ENCODE assay signal across 20 cellular contexts in genomic region chr17:57586099-57586702, GRCh38.
DNase-seq lines count a peak whose midpoint lies in the region; TF ChIP-seq lines count a peak whose summit lies in the region.
"Had no signal": no experiment of that assay in that cellular context is flagged by ENCODE, and none has a peak within 500 bp of the region (broad histone marks: within the 10 kb centered on the region; RNA-seq: fewer than 3 reads in every experiment).

No MANE protein-coding gene starts in this region.

- DNase-seq in A673 (ENCODE audit: low spot score) (peak; percentile 37), NCI-H2171 treated with DMSO at 0.1 percent for 48 hours (lab: John Stamatoyannopoulos, UW) (peak; percentile 72), coronary artery (ENCODE audit: low spot score) (no peak), mesendoderm (no peak), kidney tubule cell (ENCODE audit: low spot score) (no peak), HAP-1 (ENCODE audit: low spot score in 2 of 2) (no peak)
- DNase-seq: activated CD4-positive, alpha-beta T cell treated with anti-CD3 and anti-CD28 coated beads for 36 hours; activated CD8-positive, alpha-beta memory T cell treated with anti-CD3 and anti-CD28 coated beads, Interleukin-2, amount 50 U/mL, for 48 hours; activated naive CD8-positive, alpha-beta T cell treated with anti-CD3 and anti-CD28 coated beads for 36 hours; dermis blood vessel endothelial cell; erythroblast; IMR-90; lower lobe of right lung; OCI-M1; SJCRH30; T-helper 9 cell had no signal

- H3K4me1 ChIP-seq in A673 (ENCODE audit: insufficient read depth, low read length, poor library complexity, severe bottlenecking) (no peaks in the 10 kb centered on the region), mesendoderm (ENCODE audit: control insufficient read depth, low read depth, low read length) (peaks cover 3% of the 10 kb centered on the region), HAP-1 (no peaks in the 10 kb centered on the region)
- H3K4me1 ChIP-seq: breast epithelium, lower lobe of right lung, tibial nerve had no signal

- TF ChIP-seq CTCF in 22Rv1 (IDR thresholded peaks at IDR 0.05) (no peak), A673 (conservative IDR thresholded peaks at IDR 0.05; ENCODE audit: low read depth, low read length) (no peak), coronary artery (IDR thresholded peaks at IDR 0.05) (no peak)

- H3K18ac ChIP-seq in mesendoderm (ENCODE audit: low read length): no peak overlapping the region

- no peak overlapping the region for H2BK5ac ChIP-seq in mesendoderm (ENCODE audit: low read length)

- H2BK15ac ChIP-seq in mesendoderm (replicated peaks; ENCODE audit: low read depth): no peak overlapping the region

- H4K5ac ChIP-seq in mesendoderm (ENCODE audit: low read length): no peak overlapping the region

- CTCF ChIA-PET in A673 (lab: Charles Lee): interaction anchor here (1.1 kb wide), 1 partner anchor 12 kb away, joined by 3 read pairs; no protein-coding TSS in a partner anchor

- intact Hi-C loops in A673 (cut with micrococcal nuclease; ENCODE audit: unreplicated experiment): no loop called here

- in situ Hi-C loops in HAP-1 (cut with MboI; ENCODE audit: low sequenced_read_pairs): no loop called here

- H3K27ac ChIP-seq in 22Rv1 (peak overlapping the region; percentile 37), A673 (ENCODE audit: low read depth, low read length, poor library complexity, severe bottlenecking) (no peak overlapping the region), coronary artery (peak overlapping the region in 1 of 2 donors; percentile 33), mesendoderm (ENCODE audit: low read depth, low read length) (no peak overlapping the region)
- H3K27ac ChIP-seq: BLaER1 treated with 17β-estradiol and CSF1 and Interleukin-3, amounts not matched to agents 10 nM and 100 nM; breast epithelium; lower lobe of right lung; SJCRH30; tibial nerve had no signal

- H3K9me3 ChIP-seq in A673 (ENCODE audit: low read depth, low read length, poor library complexity, severe bottlenecking): no peaks in the 10 kb centered on the region
- no peaks in the 10 kb centered on the region for H3K9me3 ChIP-seq in HAP-1
- H3K9me3 ChIP-seq: BLaER1 treated with 17β-estradiol and CSF1 and Interleukin-3, amounts not matched to agents 10 nM and 100 nM; breast epithelium; lower lobe of right lung; SJCRH30; tibial nerve had no signal

- H3K4me3 ChIP-seq in A673 (ENCODE audit: low read depth, low read length, poor library complexity, severe bottlenecking) (no peak overlapping the region), coronary artery (peak overlapping the region; percentile 57), mesendoderm (ENCODE audit: low read length) (no peak overlapping the region), HAP-1 (no peak overlapping the region)
- H3K4me3 ChIP-seq: BLaER1 treated with 17β-estradiol and CSF1 and Interleukin-3, amounts not matched to agents 10 nM and 100 nM; breast epithelium; lower lobe of right lung; SJCRH30; tibial nerve had no signal

- H3K4me2 ChIP-seq in mesendoderm (ENCODE audit: low read length): no peak overlapping the region

- WGBS in mesendoderm (ENCODE audit: extremely low coverage, insufficient coverage, low lambda C conversion rate): no CpG with 5 or more reads among the region's 6 CpGs

- no peak overlapping the region for H3K4ac ChIP-seq in mesendoderm (ENCODE audit: low read depth, low read length)

- H3K36me3 ChIP-seq in A673 (ENCODE audit: insufficient read depth, low read length, poor library complexity, severe bottlenecking) (no peaks in the 10 kb centered on the region), mesendoderm (ENCODE audit: control insufficient read depth, insufficient read depth, low read length) (no peaks in the 10 kb centered on the region), HAP-1 (replicated peaks) (no peaks in the 10 kb centered on the region)
- H3K36me3 ChIP-seq: breast epithelium, lower lobe of right lung, SJCRH30, tibial nerve had no signal

- BruUV-seq in A673 (replicated peaks; lab: Mats Ljungman, UMichigan): no TSS peak

- H3K56ac ChIP-seq in mesendoderm (ENCODE audit: low read length): no peak overlapping the region

- no peak overlapping the region for H3K9ac ChIP-seq in mesendoderm (ENCODE audit: low read length)
- H3K9ac ChIP-seq: BLaER1 treated with 17β-estradiol and CSF1 and Interleukin-3, amounts not matched to agents 10 nM and 100 nM had no signal

- H3K27me3 ChIP-seq in A673 (replicated peaks; ENCODE audit: insufficient read depth, low read depth, low read length, poor library complexity) (no peaks in the 10 kb centered on the region), mesendoderm (ENCODE audit: insufficient read depth, low read length, poor library complexity) (no peaks in the 10 kb centered on the region), HAP-1 (ENCODE audit: low read depth) (no peaks in the 10 kb centered on the region)
- H3K27me3 ChIP-seq: BLaER1 treated with 17β-estradiol and CSF1 and Interleukin-3, amounts not matched to agents 10 nM and 100 nM; breast epithelium; SJCRH30 had no signal

- no peaks in the 10 kb centered on the region for H3K79me2 ChIP-seq in mesendoderm (ENCODE audit: control insufficient read depth, insufficient read depth, low read length)

- H3K23ac ChIP-seq in mesendoderm (ENCODE audit: low read length): no peak overlapping the region

- no peak overlapping the region for H2BK120ac ChIP-seq in mesendoderm (ENCODE audit: low read depth, low read length)

- no peaks in the 10 kb centered on the region for H3K79me1 ChIP-seq in mesendoderm (ENCODE audit: low read length)

- no peak overlapping the region for H4K8ac ChIP-seq in mesendoderm (ENCODE audit: low read depth, low read length)

- POLR2A ChIA-PET in A673 (lab: Charles Lee; ENCODE audit: low non-redundant PET): no interaction called here

- no peak overlapping the region for H2AK5ac ChIP-seq in mesendoderm (ENCODE audit: low read length)

Comparison
In these comparisons a context has a peak if more than half of its experiments do, and no peak if none do; other contexts are left out.
1. DNase-seq: peak in A673 (single experiment) and NCI-H2171 treated with DMSO at 0.1 percent for 48 hours (single experiment); none in coronary artery (single experiment), mesendoderm (single experiment), kidney tubule cell (single experiment) and HAP-1 (0 of 2).